Comparison of ENCODE assay signal across 10 cellular contexts in the genomic region with DNA sequence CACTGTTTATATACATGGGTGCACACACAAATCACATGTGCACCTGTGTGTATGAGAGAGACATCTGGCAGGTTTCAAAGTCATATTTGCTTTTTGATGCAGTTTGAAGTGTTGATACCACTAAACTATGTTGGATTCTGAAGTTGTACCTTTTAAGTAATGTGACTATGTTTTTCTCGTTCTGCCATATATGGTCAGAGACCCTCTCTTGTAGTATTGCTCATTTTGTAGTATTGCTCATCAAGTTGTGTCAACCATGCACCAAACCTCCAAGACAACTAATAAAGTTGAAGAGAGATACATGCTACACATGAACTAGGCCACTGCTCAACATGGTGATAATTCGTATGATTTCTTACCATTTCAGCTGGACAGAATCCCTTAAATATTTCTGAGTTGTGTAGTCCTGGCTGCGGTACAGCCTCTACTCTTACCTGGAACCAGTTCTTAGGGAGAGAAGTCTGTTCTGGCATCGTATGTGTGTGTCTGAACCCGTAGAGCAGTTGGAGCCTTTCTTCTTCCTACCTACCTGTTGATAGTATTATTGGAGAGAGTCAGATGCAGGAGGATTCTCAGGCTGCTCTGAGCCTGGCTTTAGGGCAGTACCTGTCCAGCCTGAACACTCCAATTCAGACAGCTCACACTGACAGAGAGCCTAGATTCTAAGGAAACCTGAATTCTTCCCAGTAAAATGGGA.
A peak's percentile ranks its signal among the peaks of the same experiment; 100 is the strongest.
DNase-seq lines count a peak whose midpoint lies in the region; TF ChIP-seq lines count a peak whose summit lies in the region.
"Had no signal": no experiment of that assay in that cellular context is flagged by ENCODE, and none has a peak within 500 bp of the region (broad histone marks: within the 10 kb centered on the region; RNA-seq: fewer than 3 reads in every experiment).

No MANE protein-coding gene starts in this region.

- H3K36me3 Mint-ChIP-seq in activated naive CD4-positive, alpha-beta T cell treated with anti-CD3 and anti-CD28 coated beads for 36 hours (ENCODE audit: low read depth): peaks cover 11% of the 10 kb centered on the region
- peaks cover 6% of the 10 kb centered on the region for H3K36me3 Mint-ChIP-seq in activated naive CD8-positive, alpha-beta T cell treated with anti-CD3 and anti-CD28 coated beads for 36 hours

- peaks cover 80% of the 10 kb centered on the region for H3K4me1 Mint-ChIP-seq in activated naive CD4-positive, alpha-beta T cell treated with anti-CD3 and anti-CD28 coated beads for 36 hours (ENCODE audit: low read depth)
- H3K4me1 Mint-ChIP-seq in activated naive CD8-positive, alpha-beta T cell treated with anti-CD3 and anti-CD28 coated beads for 36 hours: peaks cover 78% of the 10 kb centered on the region

- H3K4me3 ChIP-seq in liver (ENCODE audit: low read depth in 1 of 3, low read length in 3 of 3) (no peak overlapping the region), thymus (ENCODE audit: low read length) (peak overlapping the region; percentile 70), foreskin fibroblast (ENCODE audit: low read depth in 1 of 2, low read length in 2 of 2) (peak overlapping the region in 1 of 2 donors; percentile 54)

- no peaks in the 10 kb centered on the region for H3K9me3 Mint-ChIP-seq in activated naive CD4-positive, alpha-beta T cell treated with anti-CD3 and anti-CD28 coated beads for 36 hours
- no peaks in the 10 kb centered on the region for H3K9me3 Mint-ChIP-seq in activated naive CD8-positive, alpha-beta T cell treated with anti-CD3 and anti-CD28 coated beads for 36 hours

- peak overlapping the region; percentile 94 for H3K4me3 Mint-ChIP-seq in activated naive CD4-positive, alpha-beta T cell treated with anti-CD3 and anti-CD28 coated beads for 36 hours
- peak overlapping the region; percentile 84 for H3K4me3 Mint-ChIP-seq in activated naive CD8-positive, alpha-beta T cell treated with anti-CD3 and anti-CD28 coated beads for 36 hours

- H3K27me3 ChIP-seq in liver (ENCODE audit: control insufficient read depth in 4 of 4, insufficient read depth in 4 of 4, low read length in 3 of 4) (no peaks in the 10 kb centered on the region), thymus (ENCODE audit: control insufficient read depth, insufficient read depth) (no peaks in the 10 kb centered on the region)

- peaks cover 4 to 62% (median 26%) of the 10 kb centered on the region in 4 donors for H3K4me1 ChIP-seq in liver (ENCODE audit: control insufficient read depth in 4 of 4, insufficient read depth in 4 of 4, low read length in 3 of 4)
- H3K4me1 ChIP-seq in thymus (ENCODE audit: control insufficient read depth, insufficient read depth, low read length): peaks cover 22% of the 10 kb centered on the region

- TF ChIP-seq RAD21 in liver (IDR thresholded peaks at IDR 0.05): no peak

- H3K27me3 Mint-ChIP-seq in activated naive CD4-positive, alpha-beta T cell treated with anti-CD3 and anti-CD28 coated beads for 36 hours (ENCODE audit: low read depth): no peaks in the 10 kb centered on the region
- no peaks in the 10 kb centered on the region for H3K27me3 Mint-ChIP-seq in activated naive CD8-positive, alpha-beta T cell treated with anti-CD3 and anti-CD28 coated beads for 36 hours

- peak overlapping the region; percentile 97 for H3K27ac Mint-ChIP-seq in activated naive CD4-positive, alpha-beta T cell treated with anti-CD3 and anti-CD28 coated beads for 36 hours
- H3K27ac Mint-ChIP-seq in activated naive CD8-positive, alpha-beta T cell treated with anti-CD3 and anti-CD28 coated beads for 36 hours: no peak overlapping the region

- CTCF ChIA-PET in activated naive CD4-positive, alpha-beta T cell treated with anti-CD3 and anti-CD28 coated beads for 36 hours (lab: Charles Lee): no interaction called here

- no peaks in the 10 kb centered on the region for H3K36me3 ChIP-seq in liver (ENCODE audit: control insufficient read depth in 4 of 4, insufficient read depth in 3 of 4, low read depth in 1 of 4, low read length in 3 of 4)
- H3K36me3 ChIP-seq in thymus (ENCODE audit: control insufficient read depth, insufficient read depth): no peaks in the 10 kb centered on the region

- no peak overlapping the region for H3K9ac ChIP-seq in liver (ENCODE audit: low read depth in 1 of 2, low read length in 2 of 2)
- H3K9ac ChIP-seq: KMS-11 had no signal

- DNase-seq in activated naive CD4-positive, alpha-beta T cell treated with anti-CD3 and anti-CD28 coated beads for 36 hours: no peak
- no peak for DNase-seq in activated naive CD4-positive, alpha-beta T cell treated with Interleukin-2 at 50 U/mL for 16 hours
- DNase-seq in activated naive CD8-positive, alpha-beta T cell treated with anti-CD3 and anti-CD28 coated beads for 36 hours: no peak
- no peak for DNase-seq in globus pallidus (ENCODE audit: low spot score)
- DNase-seq in activated gamma-delta T cell (lab: John Stamatoyannopoulos, UW): no peak
- DNase-seq in foreskin fibroblast: no peak
- DNase-seq: NCI-H526 had no signal

- WGBS in liver: 61% methylated on average over 5 of the region's 5 CpGs
- 53% methylated on average over 5 of the region's 5 CpGs for WGBS in thymus

- no peaks in the 10 kb centered on the region for H3K9me3 ChIP-seq in liver (ENCODE audit: control insufficient read depth in 4 of 4, low read length in 3 of 4)
- H3K9me3 ChIP-seq in thymus (ENCODE audit: control insufficient read depth): no peaks in the 10 kb centered on the region

- peak overlapping the region; percentile 6 to 96 for H3K27ac ChIP-seq in liver (ENCODE audit: low read depth in 1 of 2, low read length in 2 of 2)
- H3K27ac ChIP-seq in thymus (ENCODE audit: low read depth): peak overlapping the region; percentile 83
- H3K27ac ChIP-seq: KMS-11 had no signal

- TF ChIP-seq CTCF in liver (IDR thresholded peaks at IDR 0.05; ENCODE audit: low read depth, low read length, missing input control) (no peak), foreskin fibroblast (IDR thresholded peaks at IDR 0.05; ENCODE audit: low read depth, low read length) (no peak)

- intact Hi-C loops in activated naive CD4-positive, alpha-beta T cell treated with anti-CD3 and anti-CD28 coated beads for 36 hours (cut with micrococcal nuclease): loop anchor here (2.0 to 10.0 kb wide), 4 partner anchors 15 to 1429 kb away; partner anchors contain the start of gene SREK1

TF ChIP-seq in liver, 16 proteins besides CTCF, POLR2A, EP300 and RAD21:
- TF ChIP-seq, protein P1, sequence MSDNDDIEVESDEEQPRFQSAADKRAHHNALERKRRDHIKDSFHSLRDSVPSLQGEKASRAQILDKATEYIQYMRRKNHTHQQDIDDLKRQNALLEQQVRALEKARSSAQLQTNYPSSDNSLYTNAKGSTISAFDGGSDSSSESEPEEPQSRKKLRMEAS (IDR thresholded peaks at IDR 0.05): no peak
- no peak for TF ChIP-seq RXRA (IDR thresholded peaks at IDR 0.05)
- TF ChIP-seq GABPA (IDR thresholded peaks at IDR 0.05 in 1 of 2, conservative IDR thresholded peaks at IDR 0.05 in 1 of 2): no peak
- TF ChIP-seq HNF4G (IDR thresholded peaks at IDR 0.05): no peak
- TF ChIP-seq, protein P2, sequence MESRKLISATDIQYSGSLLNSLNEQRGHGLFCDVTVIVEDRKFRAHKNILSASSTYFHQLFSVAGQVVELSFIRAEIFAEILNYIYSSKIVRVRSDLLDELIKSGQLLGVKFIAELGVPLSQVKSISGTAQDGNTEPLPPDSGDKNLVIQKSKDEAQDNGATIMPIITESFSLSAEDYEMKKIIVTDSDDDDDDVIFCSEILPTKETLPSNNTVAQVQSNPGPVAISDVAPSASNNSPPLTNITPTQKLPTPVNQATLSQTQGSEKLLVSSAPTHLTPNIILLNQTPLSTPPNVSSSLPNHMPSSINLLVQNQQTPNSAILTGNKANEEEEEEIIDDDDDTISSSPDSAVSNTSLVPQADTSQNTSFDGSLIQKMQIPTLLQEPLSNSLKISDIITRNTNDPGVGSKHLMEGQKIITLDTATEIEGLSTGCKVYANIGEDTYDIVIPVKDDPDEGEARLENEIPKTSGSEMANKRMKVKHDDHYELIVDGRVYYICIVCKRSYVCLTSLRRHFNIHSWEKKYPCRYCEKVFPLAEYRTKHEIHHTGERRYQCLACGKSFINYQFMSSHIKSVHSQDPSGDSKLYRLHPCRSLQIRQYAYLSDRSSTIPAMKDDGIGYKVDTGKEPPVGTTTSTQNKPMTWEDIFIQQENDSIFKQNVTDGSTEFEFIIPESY (IDR thresholded peaks at IDR 0.05): no peak
- TF ChIP-seq FOXA1 (IDR thresholded peaks at IDR 0.05): no peak
- no peak for TF ChIP-seq TAF1 (conservative IDR thresholded peaks at IDR 0.05)
